Comparison of ENCODE assay signal across 8 cellular contexts in the genomic region with DNA sequence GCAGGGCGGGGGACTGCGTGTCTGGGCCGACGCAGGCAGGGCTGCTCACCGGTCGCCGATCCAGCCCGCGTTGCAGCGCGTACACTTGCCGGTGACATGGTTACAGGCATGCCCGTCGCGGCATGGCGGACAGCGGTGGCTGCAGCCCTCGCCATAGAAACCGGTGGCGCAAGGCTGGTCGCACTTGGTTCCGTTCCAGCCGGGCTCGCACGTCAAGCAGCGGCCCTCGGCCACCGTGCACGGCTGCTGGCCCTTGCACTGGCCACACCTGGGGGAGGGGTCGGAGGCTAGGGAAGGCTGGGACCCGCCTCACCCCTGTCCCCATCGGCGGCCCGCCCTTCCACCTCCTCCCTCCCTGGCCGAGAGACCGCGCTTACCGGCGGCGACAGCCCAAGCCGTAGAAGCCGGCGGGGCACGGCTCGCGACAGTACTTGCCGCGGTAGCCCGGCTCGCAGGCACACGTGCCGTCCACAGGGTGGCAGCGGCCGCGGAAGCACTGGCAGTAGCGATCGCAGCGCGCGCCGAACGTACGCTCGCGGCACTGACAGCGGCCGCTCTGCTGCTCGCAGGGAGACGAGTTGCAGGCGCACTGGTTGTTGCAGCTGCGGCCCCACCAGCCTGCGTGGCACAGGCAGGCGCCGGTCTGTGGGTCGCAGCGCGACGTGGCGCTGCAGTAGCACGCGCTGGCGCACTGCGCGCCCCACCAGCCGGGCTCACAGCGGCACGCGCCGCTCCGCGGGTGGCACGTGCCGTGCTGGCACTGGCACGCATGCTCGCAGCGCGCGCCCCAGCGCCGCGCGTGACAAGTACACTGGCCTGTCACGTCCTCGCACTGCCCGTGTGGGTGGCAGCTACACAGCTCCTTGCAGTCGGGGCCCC. TPM values are rescaled to one million over a fixed set of nuclear protein-coding genes. Genes with fewer than 3 reads are reported as not detected.
DNase-seq lines count a peak whose midpoint lies in the region; ATAC-seq and TF ChIP-seq lines count a peak whose summit lies in the region.

No MANE protein-coding gene starts in this region.

- no peaks in the 10 kb centered on the region for H3K9me3 ChIP-seq in CD4-positive, alpha-beta memory T cell (ENCODE audit: control insufficient read depth in 1 of 2, low read length in 2 of 2)

- no peaks in the 10 kb centered on the region for H3K36me3 ChIP-seq in CD4-positive, alpha-beta memory T cell (ENCODE audit: insufficient read depth, low read length)
- H3K36me3 ChIP-seq in rectal smooth muscle tissue (ENCODE audit: control insufficient read depth, insufficient read depth, low read length) = peaks cover 2% of the 10 kb centered on the region

- peak overlapping the region; percentile 67 to 91 (median 88) for H3K4me3 Mint-ChIP-seq in CD4-positive, alpha-beta memory T cell
- H3K4me3 Mint-ChIP-seq in activated T-cell treated with anti-CD3 and anti-CD28 coated beads, Interleukin-2, amount 50 U/mL, for 24 hours = peak overlapping the region; percentile 47

- peak; percentile 62 for TF ChIP-seq CTCF in foreskin keratinocyte (conservative IDR thresholded peaks at IDR 0.05)

- peak overlapping the region in 1 of 2 donors; percentile 65 for H3K4me3 ChIP-seq in CD4-positive, alpha-beta memory T cell (ENCODE audit: low read length in 2 of 2)
- peak overlapping the region; percentile 58 for H3K4me3 ChIP-seq in rectal smooth muscle tissue (ENCODE audit: low read length)

- H3K27ac ChIP-seq in CD4-positive, alpha-beta memory T cell (ENCODE audit: low read depth, low read length) = no peak overlapping the region
- H3K27ac ChIP-seq in foreskin keratinocyte (no peak overlapping the region), rectal smooth muscle tissue (ENCODE audit: low read depth, low read length) (no peak overlapping the region)

- peaks cover 10 to 49% (median 18%) of the 10 kb centered on the region in 4 donors for H3K4me1 Mint-ChIP-seq in CD4-positive, alpha-beta memory T cell
- peaks cover 27% of the 10 kb centered on the region for H3K4me1 Mint-ChIP-seq in activated T-cell treated with anti-CD3 and anti-CD28 coated beads, Interleukin-2, amount 50 U/mL, for 24 hours (ENCODE audit: low read depth)

- H3K9me3 Mint-ChIP-seq in CD4-positive, alpha-beta memory T cell = no peaks in the 10 kb centered on the region
- no peaks in the 10 kb centered on the region for H3K9me3 Mint-ChIP-seq in activated T-cell treated with anti-CD3 and anti-CD28 coated beads, Interleukin-2, amount 50 U/mL, for 24 hours

- intact Hi-C loops in CD4-positive, alpha-beta memory T cell (cut with micrococcal nuclease) = loop anchor here (1.0 kb wide), 1 partner anchor 65 kb away; no protein-coding TSS in a partner anchor

- peaks cover 19% of the 10 kb centered on the region in 2 donors for H3K27me3 Mint-ChIP-seq in CD4-positive, alpha-beta memory T cell
- peaks cover 81% of the 10 kb centered on the region for H3K27me3 Mint-ChIP-seq in activated T-cell treated with anti-CD3 and anti-CD28 coated beads, Interleukin-2, amount 50 U/mL, for 24 hours

- POLR2A ChIA-PET in CD4-positive, alpha-beta memory T cell (lab: Charles Lee; ENCODE audit: partially characterized antibody) = interaction anchor here (1.6 to 4.9 kb wide), 4 partner anchors 12 to 136 kb away, joined by 4 to 52 read pairs (median 8); no protein-coding TSS in a partner anchor

- H3K36me3 Mint-ChIP-seq in CD4-positive, alpha-beta memory T cell = no peaks in the 10 kb centered on the region
- no peaks in the 10 kb centered on the region for H3K36me3 Mint-ChIP-seq in activated T-cell treated with anti-CD3 and anti-CD28 coated beads, Interleukin-2, amount 50 U/mL, for 24 hours (ENCODE audit: low read depth)

- peaks cover 18% of the 10 kb centered on the region for H3K27me3 ChIP-seq in CD4-positive, alpha-beta memory T cell (ENCODE audit: insufficient read depth, low read length)
- H3K27me3 ChIP-seq in foreskin keratinocyte (peaks cover 100% of the 10 kb centered on the region), rectal smooth muscle tissue (ENCODE audit: control insufficient read depth, insufficient read depth, low read length) (peaks cover 15% of the 10 kb centered on the region)

- H3K9ac ChIP-seq in rectal smooth muscle tissue (ENCODE audit: low read length) = no peak overlapping the region

- H3K4me1 ChIP-seq in CD4-positive, alpha-beta memory T cell (ENCODE audit: insufficient read depth, low read length) = peaks cover 37% of the 10 kb centered on the region
- no peaks in the 10 kb centered on the region for H3K4me1 ChIP-seq in foreskin keratinocyte
- peaks cover 5% of the 10 kb centered on the region for H3K4me1 ChIP-seq in rectal smooth muscle tissue (ENCODE audit: control insufficient read depth, insufficient read depth, low read length)

- CTCF ChIA-PET in CD4-positive, alpha-beta memory T cell (lab: Charles Lee; ENCODE audit: partially characterized antibody) = interaction anchor here (0.8 to 2.6 kb wide), 7 partner anchors 13 to 138 kb away, joined by 3 to 20 read pairs (median 4); no protein-coding TSS in a partner anchor

- DNase-seq in CD4-positive, alpha-beta memory T cell = peak; percentile 61 to 72 (median 68)
- peak; percentile 49 for DNase-seq in NCI-H1105 treated with DMSO at 0.1 percent for 48 hours (lab: John Stamatoyannopoulos, UW)
- DNase-seq in activated T-cell treated with anti-CD3 and anti-CD28 coated beads, Interleukin-2, amount 50 U/mL, for 24 hours = peak; percentile 77
- peak in 1 of 2 donors; percentile 30 for DNase-seq in foreskin keratinocyte

- ATAC-seq in foreskin keratinocyte = peak; percentile 65
- no peak for ATAC-seq in GM21528 (IDR thresholded peaks at IDR 0.05; ENCODE audit: low FRiP score, unreplicated experiment)
- no peak for ATAC-seq in HG03175 (IDR thresholded peaks at IDR 0.05; ENCODE audit: unreplicated experiment)
- ATAC-seq in HG03342 (IDR thresholded peaks at IDR 0.05; ENCODE audit: unreplicated experiment) = no peak

- H3K27ac Mint-ChIP-seq in CD4-positive, alpha-beta memory T cell = no peak overlapping the region
- no peak overlapping the region for H3K27ac Mint-ChIP-seq in activated T-cell treated with anti-CD3 and anti-CD28 coated beads, Interleukin-2, amount 50 U/mL, for 24 hours

RNA-seq across cellular contexts. Expression of a gene that starts 6.7 kb away (rescaled TPM):
- 1 to 10 TPM; 2.6 to 2.7 TPM for total RNA-seq in CD4-positive, alpha-beta memory T cell
- 1 to 10 TPM in 1 of 2 donors, under 1 TPM in 1; 0.12 to 1.1 TPM for polyA plus RNA-seq in CD4-positive, alpha-beta memory T cell
- 0.14 and 0.24 TPM in 2 replicates for total RNA-seq in foreskin keratinocyte
- 0.17 and 0.25 TPM in 2 replicates for polyA plus RNA-seq in foreskin keratinocyte

RNA-seq across cellular contexts. Expression of a gene that starts 36.9 kb away (rescaled TPM):
- 10 to 100 TPM; 16.5 to 17.4 TPM for total RNA-seq in CD4-positive, alpha-beta memory T cell
- 10 to 100 TPM in 1 of 2 donors, 1 to 10 TPM in 1; 3.0 to 10.1 TPM for polyA plus RNA-seq in CD4-positive, alpha-beta memory T cell
- 9.2 and 10.7 TPM in 2 replicates for total RNA-seq in foreskin keratinocyte
- polyA plus RNA-seq in foreskin keratinocyte = 5.8 and 7.0 TPM in 2 replicates
